20 cellular contexts compared by ENCODE assay signal in the genomic region with DNA sequence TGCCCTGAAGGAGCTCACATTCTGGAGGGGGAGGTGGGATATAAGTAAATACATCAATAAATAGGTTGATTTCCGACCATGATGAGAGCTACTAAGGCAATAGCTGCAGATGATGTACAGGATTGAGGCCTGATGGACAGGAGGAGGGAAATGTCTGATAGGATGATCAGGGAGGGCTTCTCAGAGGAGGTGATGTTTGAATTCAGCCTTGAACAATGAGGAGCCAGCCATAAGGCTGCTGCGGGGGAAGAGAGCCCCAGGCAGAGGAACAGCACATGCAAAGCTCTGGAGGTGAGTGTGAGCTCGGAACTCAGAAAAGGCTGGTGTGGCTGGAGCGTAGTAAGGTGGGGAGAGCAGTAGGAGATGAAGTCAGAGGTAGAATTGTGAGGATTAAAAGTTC.
DNase-seq lines count a peak whose midpoint lies in the region; ATAC-seq, FAIRE-seq and TF ChIP-seq lines count a peak whose summit lies in the region.
"Had no signal": no experiment of that assay in that cellular context is flagged by ENCODE, and none has a peak within 500 bp of the region (broad histone marks: within the 10 kb centered on the region; RNA-seq: fewer than 3 reads in every experiment).

No MANE protein-coding gene starts in this region.

- no peaks in the 10 kb centered on the region for H3K27me3 Mint-ChIP-seq in MCF 10A (ENCODE audit: insufficient read depth, unreplicated experiment)

- dilution Hi-C loops in mammary epithelial cell (cut with HindIII; ENCODE audit: low sequenced_read_pairs), result no loop called here

- no peak for DNase-seq in MCF 10A (ENCODE audit: unreplicated experiment)
- no peak for DNase-seq in mammary epithelial cell
- DNase-seq in K562 (ENCODE audit: extremely low read depth in 1 of 4, low spot score in 3 of 4), result no peak
- peak; percentile 6 for DNase-seq in left lobe of liver (ENCODE audit: low spot score)
- no peak for DNase-seq in stomach
- DNase-seq in A673 (ENCODE audit: low spot score), result no peak
- no peak for DNase-seq in putamen (ENCODE audit: low spot score)
- DNase-seq: DMS53, EL, Karpas-422, NCI-H1694, NCI-H2081, NCI-H2171 treated with DMSO at 0.1 percent for 48 hours, NCI-H524 treated with DMSO at 0.1 percent for 48 hours, NCI-H82 had no signal

- intact Hi-C loops in MCF 10A (cut with micrococcal nuclease), result no loop called here
- intact Hi-C loops in mammary epithelial cell (cut with micrococcal nuclease), result loop anchor here (5.0 kb wide), 1 partner anchor 136 kb away; no protein-coding TSS in a partner anchor
- intact Hi-C loops in K562 (cut with micrococcal nuclease), result no loop called here
- intact Hi-C loops in stomach (cut with DNase I; ENCODE audit: low total_unique reads), result no loop called here
- intact Hi-C loops in A673 (cut with micrococcal nuclease; ENCODE audit: unreplicated experiment), result no loop called here

- H2AFZ ChIP-seq in mammary epithelial cell (ENCODE audit: low read depth, low read length) (no peak overlapping the region), K562 (ENCODE audit: low read depth, low read length) (no peak overlapping the region)

- in situ Hi-C loops in mammary epithelial cell (cut with MboI; ENCODE audit: low sequenced_read_pairs in 2 of 2) (loop anchor here in 1 of 2 donors (10.0 kb wide), 1 partner anchor 73 kb away; no protein-coding TSS in a partner anchor), K562 (cut with MboI) (no loop called here)

- CTCF ChIA-PET in MCF 10A (lab: Yijun Ruan, JAX), result interaction anchor here (0.7 kb wide), 1 partner anchor 24 kb away, joined by 4 read pairs; no protein-coding TSS in a partner anchor
- CTCF ChIA-PET in mammary epithelial cell (lab: Charles Lee; ENCODE audit: low non-redundant PET), result no interaction called here
- CTCF ChIA-PET in K562 (lab: Yijun Ruan, JAX; ENCODE audit: low intra/inter-chr PET ratio), result no interaction called here
- CTCF ChIA-PET in A673 (lab: Charles Lee), result no interaction called here

- peaks cover 30% of the 10 kb centered on the region for H3K4me1 ChIP-seq in mammary epithelial cell (ENCODE audit: insufficient read depth, low read length)
- H3K4me1 ChIP-seq in K562 (replicated peaks in 1 of 2; ENCODE audit: control insufficient read depth in 2 of 2, insufficient read depth in 2 of 2, low read length in 2 of 2), result no peaks in the 10 kb centered on the region; a peak in 3 of 5 replicates
- H3K4me1 ChIP-seq in stomach, result no peaks in the 10 kb centered on the region
- no peaks in the 10 kb centered on the region for H3K4me1 ChIP-seq in A673 (ENCODE audit: insufficient read depth, low read length, poor library complexity, severe bottlenecking)
- H3K4me1 ChIP-seq: SJSA1 had no signal

- no peak overlapping the region for H3K27ac ChIP-seq in mammary epithelial cell (ENCODE audit: insufficient read depth, low read depth, low read length)
- no peak overlapping the region for H3K27ac ChIP-seq in K562 (ENCODE audit: extremely low read depth, low read depth, low read length)
- H3K27ac ChIP-seq in stomach, result no peak overlapping the region
- no peak overlapping the region for H3K27ac ChIP-seq in A673 (ENCODE audit: low read depth, low read length, poor library complexity, severe bottlenecking)
- H3K27ac ChIP-seq: C4-2B, SJSA1 had no signal

- H3K9me3 ChIP-seq in mammary epithelial cell (replicated peaks; ENCODE audit: insufficient read depth, low read length), result no peaks in the 10 kb centered on the region
- H3K9me3 ChIP-seq in K562 (replicated peaks; ENCODE audit: control insufficient read depth, insufficient read depth, low read depth, low read length), result no peaks in the 10 kb centered on the region
- H3K9me3 ChIP-seq in stomach, result no peaks in the 10 kb centered on the region
- H3K9me3 ChIP-seq in A673 (ENCODE audit: low read depth, low read length, poor library complexity, severe bottlenecking), result no peaks in the 10 kb centered on the region
- H3K9me3 ChIP-seq: SJSA1 had no signal

- H3K36me3 ChIP-seq in mammary epithelial cell (ENCODE audit: insufficient read depth, low read length), result no peaks in the 10 kb centered on the region
- no peaks in the 10 kb centered on the region for H3K36me3 ChIP-seq in K562 (ENCODE audit: control insufficient read depth, insufficient read depth, low read length)
- H3K36me3 ChIP-seq in stomach, result no peaks in the 10 kb centered on the region
- no peaks in the 10 kb centered on the region for H3K36me3 ChIP-seq in A673 (ENCODE audit: insufficient read depth, low read length, poor library complexity, severe bottlenecking)
- H3K36me3 ChIP-seq: SJSA1 had no signal

- peak overlapping the region; percentile 14 for H3K27ac Mint-ChIP-seq in MCF 10A (ENCODE audit: low read depth, unreplicated experiment)
- H3K27ac Mint-ChIP-seq: IgD-negative memory B cell had no signal

- no peak overlapping the region for H3K4me3 Mint-ChIP-seq in MCF 10A (ENCODE audit: unreplicated experiment)
- H3K4me3 Mint-ChIP-seq: IgD-negative memory B cell had no signal

- TF ChIP-seq CTCF in MCF 10A (IDR thresholded peaks at IDR 0.05; ENCODE audit: unreplicated experiment) (no peak), mammary epithelial cell (conservative IDR thresholded peaks at IDR 0.05 in 1 of 2, IDR thresholded peaks at IDR 0.05 in 1 of 2; ENCODE audit: extremely low read depth in 1 of 2, insufficient read depth in 1 of 2, low read depth in 1 of 2, low read length in 2 of 2) (no peak), K562 (IDR thresholded peaks at IDR 0.05 in 2 of 3, conservative IDR thresholded peaks at IDR 0.05 in 1 of 3; ENCODE audit: insufficient read depth in 2 of 3, low read depth in 1 of 3, low read length in 3 of 3) (no peak), stomach (IDR thresholded peaks at IDR 0.05) (no peak), A673 (conservative IDR thresholded peaks at IDR 0.05; ENCODE audit: low read depth, low read length) (no peak)

- BruUV-seq in MCF 10A (replicated peaks; lab: Mats Ljungman, UMichigan) (no TSS peak), mammary epithelial cell (replicated peaks; lab: Mats Ljungman, UMichigan) (no TSS peak), K562 (replicated peaks; lab: Mats Ljungman, UMichigan) (no TSS peak), A673 (replicated peaks; lab: Mats Ljungman, UMichigan) (no TSS peak)

- no peaks in the 10 kb centered on the region for H3K36me3 Mint-ChIP-seq in MCF 10A (ENCODE audit: insufficient read depth, unreplicated experiment)

- H3K4me3 ChIP-seq in mammary epithelial cell (replicated peaks in 1 of 3; ENCODE audit: insufficient read depth in 1 of 3, low read depth in 2 of 3, low read length in 3 of 3), result no peak overlapping the region
- H3K4me3 ChIP-seq in K562, result no peak overlapping the region
- no peak overlapping the region for H3K4me3 ChIP-seq in stomach
- H3K4me3 ChIP-seq in A673 (ENCODE audit: low read depth, low read length, poor library complexity, severe bottlenecking), result no peak overlapping the region
- H3K4me3 ChIP-seq: SJSA1 had no signal

- H3K4me2 ChIP-seq in mammary epithelial cell (ENCODE audit: insufficient read depth, low read depth, low read length), result no peak overlapping the region
- no peak overlapping the region for H3K4me2 ChIP-seq in K562 (ENCODE audit: insufficient read depth, low read length)

- TF ChIP-seq POLR2A in K562 (conservative IDR thresholded peaks at IDR 0.05) (no peak), stomach (IDR thresholded peaks at IDR 0.05) (no peak)

- H3K4me1 Mint-ChIP-seq in MCF 10A (ENCODE audit: insufficient read depth, unreplicated experiment), result peaks cover 28% of the 10 kb centered on the region
- H3K4me1 Mint-ChIP-seq: IgD-negative memory B cell had no signal

- H3K9me3 Mint-ChIP-seq in MCF 10A (ENCODE audit: unreplicated experiment), result no peaks in the 10 kb centered on the region

- H3K9ac ChIP-seq in mammary epithelial cell (ENCODE audit: insufficient read depth, low read length) (no peak overlapping the region), K562 (ENCODE audit: insufficient read depth in 1 of 2, low read depth in 2 of 2, low read length in 2 of 2) (no peak overlapping the region)

- POLR2A ChIA-PET in MCF 10A (lab: Yijun Ruan, JAX) (interaction anchor here (1.4 kb wide), 1 partner anchor 417 kb away, joined by 3 read pairs; the partner anchor contains the start of gene MECR), K562 (lab: Yijun Ruan, JAX) (interaction anchor here (0.5 to 0.9 kb wide), 2 partner anchors 51 to 79 kb away, joined by 3 read pairs; no protein-coding TSS in a partner anchor), A673 (lab: Charles Lee; ENCODE audit: low non-redundant PET) (interaction anchor here (0.5 kb wide), 1 partner anchor 15 kb away, joined by 7 read pairs; no protein-coding TSS in a partner anchor)

- 87% methylated on average over 4 of the region's 4 CpGs for WGBS in mammary epithelial cell (ENCODE audit: low coverage, missing lambda C conversion rate)
- WGBS in K562 (ENCODE audit: insufficient coverage, low coverage, missing lambda C conversion rate), result 2% methylated on average over 4 of the region's 4 CpGs
- WGBS in stomach, 5 donors, result 35 to 68% (median 54%) methylated on average over 4 of the region's 4 CpGs

- no peaks in the 10 kb centered on the region for H3K9me1 ChIP-seq in K562 (ENCODE audit: control insufficient read depth, insufficient read depth, low read length)

- no peak for ATAC-seq in K562
- ATAC-seq in left lobe of liver, result no peak
- ATAC-seq: Right ventricle myocardium inferior had no signal

- FAIRE-seq in K562 (lab: Jason Lieb, UNC), result peak; percentile 51
- FAIRE-seq: D721Med had no signal

- TF ChIP-seq EP300 in K562 (IDR thresholded peaks at IDR 0.05; ENCODE audit: low read length) (no peak), stomach (IDR thresholded peaks at IDR 0.05) (no peak)

- no peaks in the 10 kb centered on the region for H3K79me2 ChIP-seq in mammary epithelial cell (ENCODE audit: insufficient read depth, low read length)
- no peaks in the 10 kb centered on the region for H3K79me2 ChIP-seq in K562 (ENCODE audit: control insufficient read depth, insufficient read depth, low read length)

- H3K27me3 ChIP-seq in mammary epithelial cell (ENCODE audit: insufficient read depth, low read length) (no peaks in the 10 kb centered on the region), K562 (ENCODE audit: control insufficient read depth in 2 of 2, insufficient read depth in 2 of 2, low read length in 2 of 2) (peaks cover 4 to 10% of the 10 kb centered on the region in 2 experiments; a peak in 3 of 5 replicates), stomach (peaks cover 0 to 30% (median 0%) of the 10 kb centered on the region in 3 donors), A673 (replicated peaks; ENCODE audit: insufficient read depth, low read depth, low read length, poor library complexity) (no peaks in the 10 kb centered on the region)

- H4K20me1 ChIP-seq in mammary epithelial cell (ENCODE audit: insufficient read depth, low read length) (no peaks in the 10 kb centered on the region), K562 (replicated peaks; ENCODE audit: control insufficient read depth, insufficient read depth, low read length) (0 out of 2 replicates have a peak, but pooled peaks cover under 1% of the 10 kb centered on the region)

- no peak for TF ChIP-seq RAD21 in K562 (CRISPR knock-in tag; conservative IDR thresholded peaks at IDR 0.05 in 1 of 2, IDR thresholded peaks at IDR 0.05 in 1 of 2)

TF ChIP-seq in K562, 482 proteins besides CTCF, POLR2A, EP300 and RAD21 (continues in another document):
- TF ChIP-seq ZNF77 (CRISPR knock-in tag; IDR thresholded peaks at IDR 0.05) (no peak), CBX2 (IDR thresholded peaks at IDR 0.05; ENCODE audit: insufficient read depth, low read length, poor library complexity, severe bottlenecking) (no peak)
